ENCODE assay signal across 26 cellular contexts in genomic region chr2:196963961-196964360, GRCh38. TPM values are rescaled to one million over a fixed set of nuclear protein-coding genes. Genes with fewer than 3 reads are reported as not detected.
DNase-seq lines count a peak whose midpoint lies in the region; ATAC-seq, FAIRE-seq and TF ChIP-seq lines count a peak whose summit lies in the region.
"Had no signal": no experiment of that assay in that cellular context is flagged by ENCODE, and none has a peak within 500 bp of the region (broad histone marks: within the 10 kb centered on the region; RNA-seq: fewer than 3 reads in every experiment).

No MANE protein-coding gene starts in this region.

- H2AFZ ChIP-seq in endothelial cell of umbilical vein (ENCODE audit: low read depth, low read length), result no peak overlapping the region
- H2AFZ ChIP-seq: GM23248 had no signal

- H3K27ac ChIP-seq in endothelial cell of umbilical vein (ENCODE audit: insufficient read depth, low read depth, low read length), result no peak overlapping the region
- peak overlapping the region in 3 of 4 donors; percentile 3 to 70 (median 56) for H3K27ac ChIP-seq in pancreas
- H3K27ac ChIP-seq: 22Rv1, C4-2B, GM23248 had no signal

- FAIRE-seq in endothelial cell of umbilical vein (lab: Jason Lieb, UNC) (no peak), pancreas (lab: Jason Lieb, UNC) (no peak)
- FAIRE-seq: GM19239 had no signal

- no peak overlapping the region for H3K9ac ChIP-seq in endothelial cell of umbilical vein (replicated peaks; ENCODE audit: extremely low read depth, insufficient read depth, low read length)
- H3K9ac ChIP-seq: GM23248 had no signal

- intact Hi-C loops in endothelial cell of umbilical vein (cut with micrococcal nuclease), result no loop called here
- intact Hi-C loops in pancreas (cut with DNase I), result no loop called here

- no peak overlapping the region for H3K4me2 ChIP-seq in endothelial cell of umbilical vein (ENCODE audit: insufficient read depth, low read length)

- CTCF ChIA-PET in endothelial cell of umbilical vein (lab: Charles Lee), result no interaction called here

- no peaks in the 10 kb centered on the region for H3K9me1 ChIP-seq in endothelial cell of umbilical vein (replicated peaks; ENCODE audit: control insufficient read depth, extremely low read depth, insufficient read depth, low read length)

- peak; percentile 94 to 96 (median 94) for ATAC-seq in pancreas
- ATAC-seq in activated naive CD4-positive, alpha-beta T cell treated with anti-CD3 and anti-CD28 coated beads, Interleukin-2, amount 50 U/mL, for 72 hours, result no peak
- ATAC-seq: PC-3 had no signal

- no peak overlapping the region for H3K4me3 ChIP-seq in endothelial cell of umbilical vein (replicated peaks in 1 of 3; ENCODE audit: insufficient read depth in 1 of 3, low read depth in 1 of 3, low read length in 3 of 3)
- peak overlapping the region in 1 of 4 donors; percentile 26 for H3K4me3 ChIP-seq in pancreas
- H3K4me3 ChIP-seq: GM23248, MG63 had no signal

- no peaks in the 10 kb centered on the region for H3K27me3 ChIP-seq in endothelial cell of umbilical vein (ENCODE audit: control insufficient read depth in 2 of 2, insufficient read depth in 2 of 2, low read length in 2 of 2)
- H3K27me3 ChIP-seq in pancreas, result no peaks in the 10 kb centered on the region
- H3K27me3 ChIP-seq: MG63 had no signal

- no peaks in the 10 kb centered on the region for H4K20me1 ChIP-seq in endothelial cell of umbilical vein (replicated peaks; ENCODE audit: control insufficient read depth, extremely low read depth, insufficient read depth, low read length)

- TF ChIP-seq POLR2A in endothelial cell of umbilical vein (IDR thresholded peaks at IDR 0.05; ENCODE audit: low read depth, low read length), result no peak

- no TSS peak for BruUV-seq in endothelial cell of umbilical vein (replicated peaks; lab: Mats Ljungman, UMichigan)

- H3K27ac Mint-ChIP-seq in activated naive CD4-positive, alpha-beta T cell treated with anti-CD3 and anti-CD28 coated beads, Interleukin-2, amount 50 U/mL, for 72 hours, result no peak overlapping the region
- H3K27ac Mint-ChIP-seq: IgD-negative memory B cell had no signal

- H3K36me3 ChIP-seq in endothelial cell of umbilical vein (ENCODE audit: control insufficient read depth in 2 of 2, extremely low read depth in 1 of 2, insufficient read depth in 2 of 2, low read length in 2 of 2) (no peaks in the 10 kb centered on the region), pancreas (no peaks in the 10 kb centered on the region)
- H3K36me3 ChIP-seq: MG63 had no signal

- POLR2A ChIA-PET in endothelial cell of umbilical vein (lab: Charles Lee), result no interaction called here

- no peaks in the 10 kb centered on the region for H3K9me3 ChIP-seq in endothelial cell of umbilical vein (replicated peaks; ENCODE audit: control insufficient read depth, insufficient read depth, low read length)
- no peaks in the 10 kb centered on the region for H3K9me3 ChIP-seq in pancreas
- H3K9me3 ChIP-seq: MG63 had no signal

- dilution Hi-C loops in endothelial cell of umbilical vein (cut with MboI; ENCODE audit: extremely low pct_ligation_motif_present, low sequenced_read_pairs), result no loop called here

- DNase-seq in DMS53 (lab: John Stamatoyannopoulos, UW), result peak; percentile 40
- no peak for DNase-seq in DMS53 treated with DMSO at 0.1 percent for 48 hours (lab: John Stamatoyannopoulos, UW; ENCODE audit: unreplicated experiment)
- peak; percentile 65 for DNase-seq in NCI-H69 (lab: John Stamatoyannopoulos, UW)
- no peak for DNase-seq in endothelial cell of umbilical vein (ENCODE audit: low read depth, low spot score)
- DNase-seq in pancreas, result peak; percentile 86 to 96 (median 95)
- DNase-seq in activated CD4-positive, alpha-beta T cell treated with anti-CD3 and anti-CD28 coated beads for 1 hour, result no peak
- no peak for DNase-seq in NCI-H2227 (lab: John Stamatoyannopoulos, UW; ENCODE audit: unreplicated experiment)
- DNase-seq in activated naive CD4-positive, alpha-beta T cell treated with anti-CD3 and anti-CD28 coated beads, Interleukin-2, amount 50 U/mL, for 72 hours (ENCODE audit: low spot score in 2 of 2), result no peak
- DNase-seq: AML-193, DMS 273 treated with DMSO at 0.1 percent for 48 hours, GDM1, GM23248, Karpas-422, MG63, NCI-H1048, NCI-H1436 treated with DMSO at 0.1 percent for 48 hours, NCI-H2081, NCI-H510A treated with DMSO at 0.1 percent for 48 hours, NCI-H82, PC-3, RPMI8226, SHP77 treated with DMSO at 0.1 percent for 48 hours had no signal

- TF ChIP-seq CTCF in endothelial cell of umbilical vein (IDR thresholded peaks at IDR 0.05; ENCODE audit: extremely low read depth in 1 of 2, insufficient read depth in 1 of 2, low read depth in 1 of 2, low read length in 2 of 2) (no peak), pancreas (IDR thresholded peaks at IDR 0.05) (no peak)

- H3K36me3 Mint-ChIP-seq in activated naive CD4-positive, alpha-beta T cell treated with anti-CD3 and anti-CD28 coated beads, Interleukin-2, amount 50 U/mL, for 72 hours, result peaks cover 0 to 39% of the 10 kb centered on the region in 2 donors

- 32 to 34% methylated on average over 1 of the region's 1 CpG for WGBS in pancreas, 2 donors

- no peaks in the 10 kb centered on the region for H3K79me2 ChIP-seq in endothelial cell of umbilical vein (ENCODE audit: control insufficient read depth, insufficient read depth, low read length)

- H3K4me1 ChIP-seq in endothelial cell of umbilical vein (ENCODE audit: control insufficient read depth, extremely low read depth, insufficient read depth, low read length), result peaks cover 20% of the 10 kb centered on the region
- peaks cover 8 to 34% (median 22%) of the 10 kb centered on the region in 3 donors for H3K4me1 ChIP-seq in pancreas

- H3K9me3 Mint-ChIP-seq in activated naive CD4-positive, alpha-beta T cell treated with anti-CD3 and anti-CD28 coated beads, Interleukin-2, amount 50 U/mL, for 72 hours, result peaks cover 0 to 17% of the 10 kb centered on the region in 2 donors

TF ChIP-seq in endothelial cell of umbilical vein, 7 proteins besides CTCF, POLR2A, EP300 and RAD21:
- TF ChIP-seq FOS (IDR thresholded peaks at IDR 0.05; ENCODE audit: borderline replicate concordance, insufficient read depth, low read length) (peak; percentile 41), JUN (IDR thresholded peaks at IDR 0.05; ENCODE audit: borderline replicate concordance, insufficient read depth, insufficient read length, low read depth) (no peak)

RNA-seq across cellular contexts. Expression of gene PGAP1, which starts 37.5 kb away (rescaled TPM):
- total RNA-seq in endothelial cell of umbilical vein, result 9.8 and 13.0 TPM in 2 replicates
- 2.8 and 3.9 TPM in 2 replicates for polyA plus RNA-seq in endothelial cell of umbilical vein
- 1.8 and 1.9 TPM in 2 replicates for polyA plus RNA-seq in endothelial cell of umbilical vein (2011; cell fraction: cytosol; rRNA removed)
- polyA plus RNA-seq in endothelial cell of umbilical vein (2011; cell fraction: nucleus; rRNA removed), result 14.5 and 18.9 TPM in 2 replicates
- 8.2 and 12.0 TPM in 2 replicates for polyA plus RNA-seq in endothelial cell of umbilical vein (2012)
- polyA minus RNA-seq in endothelial cell of umbilical vein, result 11.5 and 11.6 TPM in 2 replicates
- polyA minus RNA-seq in endothelial cell of umbilical vein (2011; cell fraction: cytosol; rRNA and poly(A)+ RNA removed), result 1.2 TPM
- polyA minus RNA-seq in endothelial cell of umbilical vein (2011; cell fraction: nucleus; rRNA and poly(A)+ RNA removed), result 39.2 and 56.1 TPM in 2 replicates
- 10 to 100 TPM in 1 of 6 donors, 1 to 10 TPM in 5; 6.2 to 11.9 (median 9.0) TPM for total RNA-seq in pancreas
- polyA plus RNA-seq in pancreas, result 1 to 10 TPM; 2.3 to 3.1 TPM
- total RNA-seq in activated naive CD4-positive, alpha-beta T cell treated with anti-CD3 and anti-CD28 coated beads, Interleukin-2, amount 50 U/mL, for 72 hours, result 10 to 100 TPM; 40.2 to 52.1 TPM

Comparison
In these comparisons a context has a peak if more than half of its experiments do, and no peak if none do; other contexts are left out.
1. DNase-seq: peak in DMS53 (single experiment), NCI-H69 (single experiment) and pancreas (6 of 6); none in DMS53 treated with DMSO at 0.1 percent for 48 hours (single experiment), endothelial cell of umbilical vein (single experiment), activated CD4-positive, alpha-beta T cell treated with anti-CD3 and anti-CD28 coated beads for 1 hour (single experiment), NCI-H2227 (single experiment) and activated naive CD4-positive, alpha-beta T cell treated with anti-CD3 and anti-CD28 coated beads, Interleukin-2, amount 50 U/mL, for 72 hours (0 of 2).
2. ATAC-seq: peak in pancreas (4 of 4); none in activated naive CD4-positive, alpha-beta T cell treated with anti-CD3 and anti-CD28 coated beads, Interleukin-2, amount 50 U/mL, for 72 hours (0 of 2).